1 cellular context compared by ENCODE assay signal in the genomic region with DNA sequence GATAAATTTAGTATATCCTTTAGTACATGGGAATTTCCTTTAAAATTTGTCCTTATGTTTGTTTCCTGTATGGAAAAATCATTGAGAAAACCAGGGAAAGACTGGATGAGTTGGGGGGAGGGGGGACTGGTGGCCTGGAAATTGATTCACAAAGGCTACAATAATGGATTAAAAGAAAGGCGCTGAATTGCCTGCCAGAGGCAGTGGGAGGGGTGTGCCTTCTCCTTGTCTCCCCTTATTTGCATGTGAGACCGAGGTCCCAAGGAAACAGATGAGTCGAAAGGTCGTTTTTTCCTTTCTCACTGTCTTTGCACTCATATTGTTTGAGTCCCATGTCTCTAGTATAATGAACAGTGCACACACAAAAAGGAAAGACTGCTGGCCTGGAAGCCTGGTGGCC.
TF ChIP-seq lines count a peak whose summit lies in the region.

No MANE protein-coding gene starts in this region.

TF ChIP-seq in GM23338, 12 proteins besides CTCF, POLR2A, EP300 and RAD21 (continued from another document):
- TF ChIP-seq, protein P1, sequence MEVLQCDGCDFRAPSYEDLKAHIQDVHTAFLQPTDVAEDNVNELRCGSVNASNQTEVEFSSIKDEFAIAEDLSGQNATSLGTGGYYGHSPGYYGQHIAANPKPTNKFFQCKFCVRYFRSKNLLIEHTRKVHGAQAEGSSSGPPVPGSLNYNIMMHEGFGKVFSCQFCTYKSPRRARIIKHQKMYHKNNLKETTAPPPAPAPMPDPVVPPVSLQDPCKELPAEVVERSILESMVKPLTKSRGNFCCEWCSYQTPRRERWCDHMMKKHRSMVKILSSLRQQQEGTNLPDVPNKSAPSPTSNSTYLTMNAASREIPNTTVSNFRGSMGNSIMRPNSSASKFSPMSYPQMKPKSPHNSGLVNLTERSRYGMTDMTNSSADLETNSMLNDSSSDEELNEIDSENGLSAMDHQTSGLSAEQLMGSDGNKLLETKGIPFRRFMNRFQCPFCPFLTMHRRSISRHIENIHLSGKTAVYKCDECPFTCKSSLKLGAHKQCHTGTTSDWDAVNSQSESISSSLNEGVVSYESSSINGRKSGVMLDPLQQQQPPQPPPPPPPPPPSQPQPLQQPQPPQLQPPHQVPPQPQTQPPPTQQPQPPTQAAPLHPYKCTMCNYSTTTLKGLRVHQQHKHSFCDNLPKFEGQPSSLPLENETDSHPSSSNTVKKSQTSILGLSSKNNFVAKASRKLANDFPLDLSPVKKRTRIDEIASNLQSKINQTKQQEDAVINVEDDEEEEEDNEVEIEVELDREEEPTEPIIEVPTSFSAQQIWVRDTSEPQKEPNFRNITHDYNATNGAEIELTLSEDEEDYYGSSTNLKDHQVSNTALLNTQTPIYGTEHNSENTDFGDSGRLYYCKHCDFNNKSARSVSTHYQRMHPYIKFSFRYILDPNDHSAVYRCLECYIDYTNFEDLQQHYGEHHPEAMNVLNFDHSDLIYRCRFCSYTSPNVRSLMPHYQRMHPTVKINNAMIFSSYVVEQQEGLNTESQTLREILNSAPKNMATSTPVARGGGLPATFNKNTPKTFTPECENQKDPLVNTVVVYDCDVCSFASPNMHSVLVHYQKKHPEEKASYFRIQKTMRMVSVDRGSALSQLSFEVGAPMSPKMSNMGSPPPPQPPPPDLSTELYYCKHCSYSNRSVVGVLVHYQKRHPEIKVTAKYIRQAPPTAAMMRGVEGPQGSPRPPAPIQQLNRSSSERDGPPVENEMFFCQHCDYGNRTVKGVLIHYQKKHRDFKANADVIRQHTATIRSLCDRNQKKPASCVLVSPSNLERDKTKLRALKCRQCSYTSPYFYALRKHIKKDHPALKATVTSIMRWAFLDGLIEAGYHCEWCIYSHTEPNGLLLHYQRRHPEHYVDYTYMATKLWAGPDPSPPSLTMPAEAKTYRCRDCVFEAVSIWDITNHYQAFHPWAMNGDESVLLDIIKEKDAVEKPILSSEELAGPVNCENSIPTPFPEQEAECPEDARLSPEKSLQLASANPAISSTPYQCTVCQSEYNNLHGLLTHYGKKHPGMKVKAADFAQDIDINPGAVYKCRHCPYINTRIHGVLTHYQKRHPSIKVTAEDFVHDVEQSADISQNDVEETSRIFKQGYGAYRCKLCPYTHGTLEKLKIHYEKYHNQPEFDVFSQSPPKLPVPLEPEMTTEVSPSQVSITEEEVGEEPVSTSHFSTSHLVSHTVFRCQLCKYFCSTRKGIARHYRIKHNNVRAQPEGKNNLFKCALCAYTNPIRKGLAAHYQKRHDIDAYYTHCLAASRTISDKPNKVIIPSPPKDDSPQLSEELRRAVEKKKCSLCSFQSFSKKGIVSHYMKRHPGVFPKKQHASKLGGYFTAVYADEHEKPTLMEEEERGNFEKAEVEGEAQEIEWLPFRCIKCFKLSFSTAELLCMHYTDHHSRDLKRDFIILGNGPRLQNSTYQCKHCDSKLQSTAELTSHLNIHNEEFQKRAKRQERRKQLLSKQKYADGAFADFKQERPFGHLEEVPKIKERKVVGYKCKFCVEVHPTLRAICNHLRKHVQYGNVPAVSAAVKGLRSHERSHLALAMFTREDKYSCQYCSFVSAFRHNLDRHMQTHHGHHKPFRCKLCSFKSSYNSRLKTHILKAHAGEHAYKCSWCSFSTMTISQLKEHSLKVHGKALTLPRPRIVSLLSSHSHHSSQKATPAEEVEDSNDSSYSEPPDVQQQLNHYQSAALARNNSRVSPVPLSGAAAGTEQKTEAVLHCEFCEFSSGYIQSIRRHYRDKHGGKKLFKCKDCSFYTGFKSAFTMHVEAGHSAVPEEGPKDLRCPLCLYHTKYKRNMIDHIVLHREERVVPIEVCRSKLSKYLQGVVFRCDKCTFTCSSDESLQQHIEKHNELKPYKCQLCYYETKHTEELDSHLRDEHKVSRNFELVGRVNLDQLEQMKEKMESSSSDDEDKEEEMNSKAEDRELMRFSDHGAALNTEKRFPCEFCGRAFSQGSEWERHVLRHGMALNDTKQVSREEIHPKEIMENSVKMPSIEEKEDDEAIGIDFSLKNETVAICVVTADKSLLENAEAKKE (CRISPR knock-in tag; IDR thresholded peaks at IDR 0.05) = no peak
- TF ChIP-seq, protein P2, sequence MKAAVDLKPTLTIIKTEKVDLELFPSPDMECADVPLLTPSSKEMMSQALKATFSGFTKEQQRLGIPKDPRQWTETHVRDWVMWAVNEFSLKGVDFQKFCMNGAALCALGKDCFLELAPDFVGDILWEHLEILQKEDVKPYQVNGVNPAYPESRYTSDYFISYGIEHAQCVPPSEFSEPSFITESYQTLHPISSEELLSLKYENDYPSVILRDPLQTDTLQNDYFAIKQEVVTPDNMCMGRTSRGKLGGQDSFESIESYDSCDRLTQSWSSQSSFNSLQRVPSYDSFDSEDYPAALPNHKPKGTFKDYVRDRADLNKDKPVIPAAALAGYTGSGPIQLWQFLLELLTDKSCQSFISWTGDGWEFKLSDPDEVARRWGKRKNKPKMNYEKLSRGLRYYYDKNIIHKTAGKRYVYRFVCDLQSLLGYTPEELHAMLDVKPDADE (IDR thresholded peaks at IDR 0.05) = no peak
- TF ChIP-seq, protein P3, sequence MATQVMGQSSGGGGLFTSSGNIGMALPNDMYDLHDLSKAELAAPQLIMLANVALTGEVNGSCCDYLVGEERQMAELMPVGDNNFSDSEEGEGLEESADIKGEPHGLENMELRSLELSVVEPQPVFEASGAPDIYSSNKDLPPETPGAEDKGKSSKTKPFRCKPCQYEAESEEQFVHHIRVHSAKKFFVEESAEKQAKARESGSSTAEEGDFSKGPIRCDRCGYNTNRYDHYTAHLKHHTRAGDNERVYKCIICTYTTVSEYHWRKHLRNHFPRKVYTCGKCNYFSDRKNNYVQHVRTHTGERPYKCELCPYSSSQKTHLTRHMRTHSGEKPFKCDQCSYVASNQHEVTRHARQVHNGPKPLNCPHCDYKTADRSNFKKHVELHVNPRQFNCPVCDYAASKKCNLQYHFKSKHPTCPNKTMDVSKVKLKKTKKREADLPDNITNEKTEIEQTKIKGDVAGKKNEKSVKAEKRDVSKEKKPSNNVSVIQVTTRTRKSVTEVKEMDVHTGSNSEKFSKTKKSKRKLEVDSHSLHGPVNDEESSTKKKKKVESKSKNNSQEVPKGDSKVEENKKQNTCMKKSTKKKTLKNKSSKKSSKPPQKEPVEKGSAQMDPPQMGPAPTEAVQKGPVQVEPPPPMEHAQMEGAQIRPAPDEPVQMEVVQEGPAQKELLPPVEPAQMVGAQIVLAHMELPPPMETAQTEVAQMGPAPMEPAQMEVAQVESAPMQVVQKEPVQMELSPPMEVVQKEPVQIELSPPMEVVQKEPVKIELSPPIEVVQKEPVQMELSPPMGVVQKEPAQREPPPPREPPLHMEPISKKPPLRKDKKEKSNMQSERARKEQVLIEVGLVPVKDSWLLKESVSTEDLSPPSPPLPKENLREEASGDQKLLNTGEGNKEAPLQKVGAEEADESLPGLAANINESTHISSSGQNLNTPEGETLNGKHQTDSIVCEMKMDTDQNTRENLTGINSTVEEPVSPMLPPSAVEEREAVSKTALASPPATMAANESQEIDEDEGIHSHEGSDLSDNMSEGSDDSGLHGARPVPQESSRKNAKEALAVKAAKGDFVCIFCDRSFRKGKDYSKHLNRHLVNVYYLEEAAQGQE (IDR thresholded peaks at IDR 0.05; ENCODE audit: unreplicated experiment) = no peak
TF ChIP-seq in GM23338: peak in this region for 0.
